Comparison of ENCODE assay signal across 1 cellular context in the genomic region with DNA sequence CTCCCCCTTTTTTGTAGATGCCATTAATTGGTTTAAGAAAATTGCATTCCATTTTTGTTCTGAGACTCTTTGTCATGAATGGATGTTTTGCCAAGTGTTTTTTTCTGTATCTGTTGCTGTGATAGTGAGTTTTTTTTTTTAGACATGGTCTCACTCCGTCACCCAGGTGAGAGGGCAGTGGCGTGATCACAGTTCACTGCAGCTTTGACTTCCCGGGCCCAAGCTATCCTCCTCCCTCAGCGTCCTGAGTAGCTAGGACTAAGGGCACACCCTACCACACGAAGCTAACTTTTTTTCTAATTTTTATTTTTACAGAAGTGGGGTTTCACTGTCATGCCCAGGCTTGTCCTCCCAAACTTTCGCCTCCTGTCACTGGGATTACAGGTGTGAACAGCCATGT.
TF ChIP-seq lines count a peak whose summit lies in the region.

No MANE protein-coding gene starts in this region.

TF ChIP-seq in GM23338, 12 proteins besides CTCF, POLR2A, EP300 and RAD21 (continued from another document):
- TF ChIP-seq, protein P1, sequence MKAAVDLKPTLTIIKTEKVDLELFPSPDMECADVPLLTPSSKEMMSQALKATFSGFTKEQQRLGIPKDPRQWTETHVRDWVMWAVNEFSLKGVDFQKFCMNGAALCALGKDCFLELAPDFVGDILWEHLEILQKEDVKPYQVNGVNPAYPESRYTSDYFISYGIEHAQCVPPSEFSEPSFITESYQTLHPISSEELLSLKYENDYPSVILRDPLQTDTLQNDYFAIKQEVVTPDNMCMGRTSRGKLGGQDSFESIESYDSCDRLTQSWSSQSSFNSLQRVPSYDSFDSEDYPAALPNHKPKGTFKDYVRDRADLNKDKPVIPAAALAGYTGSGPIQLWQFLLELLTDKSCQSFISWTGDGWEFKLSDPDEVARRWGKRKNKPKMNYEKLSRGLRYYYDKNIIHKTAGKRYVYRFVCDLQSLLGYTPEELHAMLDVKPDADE (IDR thresholded peaks at IDR 0.05), result no peak
- TF ChIP-seq, protein P2, sequence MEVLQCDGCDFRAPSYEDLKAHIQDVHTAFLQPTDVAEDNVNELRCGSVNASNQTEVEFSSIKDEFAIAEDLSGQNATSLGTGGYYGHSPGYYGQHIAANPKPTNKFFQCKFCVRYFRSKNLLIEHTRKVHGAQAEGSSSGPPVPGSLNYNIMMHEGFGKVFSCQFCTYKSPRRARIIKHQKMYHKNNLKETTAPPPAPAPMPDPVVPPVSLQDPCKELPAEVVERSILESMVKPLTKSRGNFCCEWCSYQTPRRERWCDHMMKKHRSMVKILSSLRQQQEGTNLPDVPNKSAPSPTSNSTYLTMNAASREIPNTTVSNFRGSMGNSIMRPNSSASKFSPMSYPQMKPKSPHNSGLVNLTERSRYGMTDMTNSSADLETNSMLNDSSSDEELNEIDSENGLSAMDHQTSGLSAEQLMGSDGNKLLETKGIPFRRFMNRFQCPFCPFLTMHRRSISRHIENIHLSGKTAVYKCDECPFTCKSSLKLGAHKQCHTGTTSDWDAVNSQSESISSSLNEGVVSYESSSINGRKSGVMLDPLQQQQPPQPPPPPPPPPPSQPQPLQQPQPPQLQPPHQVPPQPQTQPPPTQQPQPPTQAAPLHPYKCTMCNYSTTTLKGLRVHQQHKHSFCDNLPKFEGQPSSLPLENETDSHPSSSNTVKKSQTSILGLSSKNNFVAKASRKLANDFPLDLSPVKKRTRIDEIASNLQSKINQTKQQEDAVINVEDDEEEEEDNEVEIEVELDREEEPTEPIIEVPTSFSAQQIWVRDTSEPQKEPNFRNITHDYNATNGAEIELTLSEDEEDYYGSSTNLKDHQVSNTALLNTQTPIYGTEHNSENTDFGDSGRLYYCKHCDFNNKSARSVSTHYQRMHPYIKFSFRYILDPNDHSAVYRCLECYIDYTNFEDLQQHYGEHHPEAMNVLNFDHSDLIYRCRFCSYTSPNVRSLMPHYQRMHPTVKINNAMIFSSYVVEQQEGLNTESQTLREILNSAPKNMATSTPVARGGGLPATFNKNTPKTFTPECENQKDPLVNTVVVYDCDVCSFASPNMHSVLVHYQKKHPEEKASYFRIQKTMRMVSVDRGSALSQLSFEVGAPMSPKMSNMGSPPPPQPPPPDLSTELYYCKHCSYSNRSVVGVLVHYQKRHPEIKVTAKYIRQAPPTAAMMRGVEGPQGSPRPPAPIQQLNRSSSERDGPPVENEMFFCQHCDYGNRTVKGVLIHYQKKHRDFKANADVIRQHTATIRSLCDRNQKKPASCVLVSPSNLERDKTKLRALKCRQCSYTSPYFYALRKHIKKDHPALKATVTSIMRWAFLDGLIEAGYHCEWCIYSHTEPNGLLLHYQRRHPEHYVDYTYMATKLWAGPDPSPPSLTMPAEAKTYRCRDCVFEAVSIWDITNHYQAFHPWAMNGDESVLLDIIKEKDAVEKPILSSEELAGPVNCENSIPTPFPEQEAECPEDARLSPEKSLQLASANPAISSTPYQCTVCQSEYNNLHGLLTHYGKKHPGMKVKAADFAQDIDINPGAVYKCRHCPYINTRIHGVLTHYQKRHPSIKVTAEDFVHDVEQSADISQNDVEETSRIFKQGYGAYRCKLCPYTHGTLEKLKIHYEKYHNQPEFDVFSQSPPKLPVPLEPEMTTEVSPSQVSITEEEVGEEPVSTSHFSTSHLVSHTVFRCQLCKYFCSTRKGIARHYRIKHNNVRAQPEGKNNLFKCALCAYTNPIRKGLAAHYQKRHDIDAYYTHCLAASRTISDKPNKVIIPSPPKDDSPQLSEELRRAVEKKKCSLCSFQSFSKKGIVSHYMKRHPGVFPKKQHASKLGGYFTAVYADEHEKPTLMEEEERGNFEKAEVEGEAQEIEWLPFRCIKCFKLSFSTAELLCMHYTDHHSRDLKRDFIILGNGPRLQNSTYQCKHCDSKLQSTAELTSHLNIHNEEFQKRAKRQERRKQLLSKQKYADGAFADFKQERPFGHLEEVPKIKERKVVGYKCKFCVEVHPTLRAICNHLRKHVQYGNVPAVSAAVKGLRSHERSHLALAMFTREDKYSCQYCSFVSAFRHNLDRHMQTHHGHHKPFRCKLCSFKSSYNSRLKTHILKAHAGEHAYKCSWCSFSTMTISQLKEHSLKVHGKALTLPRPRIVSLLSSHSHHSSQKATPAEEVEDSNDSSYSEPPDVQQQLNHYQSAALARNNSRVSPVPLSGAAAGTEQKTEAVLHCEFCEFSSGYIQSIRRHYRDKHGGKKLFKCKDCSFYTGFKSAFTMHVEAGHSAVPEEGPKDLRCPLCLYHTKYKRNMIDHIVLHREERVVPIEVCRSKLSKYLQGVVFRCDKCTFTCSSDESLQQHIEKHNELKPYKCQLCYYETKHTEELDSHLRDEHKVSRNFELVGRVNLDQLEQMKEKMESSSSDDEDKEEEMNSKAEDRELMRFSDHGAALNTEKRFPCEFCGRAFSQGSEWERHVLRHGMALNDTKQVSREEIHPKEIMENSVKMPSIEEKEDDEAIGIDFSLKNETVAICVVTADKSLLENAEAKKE (CRISPR knock-in tag; IDR thresholded peaks at IDR 0.05), result no peak
- TF ChIP-seq JUNB (IDR thresholded peaks at IDR 0.05; ENCODE audit: unreplicated experiment) (no peak), EZH2phosphoT487 (IDR thresholded peaks at IDR 0.05; ENCODE audit: unreplicated experiment) (no peak), POLR2AphosphoS5 (IDR thresholded peaks at IDR 0.05; ENCODE audit: low read depth) (no peak), STAT1 (IDR thresholded peaks at IDR 0.05; ENCODE audit: unreplicated experiment) (no peak)
TF ChIP-seq in GM23338: peak in this region for 0.
